29 cellular contexts compared by ENCODE assay signal in the genomic region with DNA sequence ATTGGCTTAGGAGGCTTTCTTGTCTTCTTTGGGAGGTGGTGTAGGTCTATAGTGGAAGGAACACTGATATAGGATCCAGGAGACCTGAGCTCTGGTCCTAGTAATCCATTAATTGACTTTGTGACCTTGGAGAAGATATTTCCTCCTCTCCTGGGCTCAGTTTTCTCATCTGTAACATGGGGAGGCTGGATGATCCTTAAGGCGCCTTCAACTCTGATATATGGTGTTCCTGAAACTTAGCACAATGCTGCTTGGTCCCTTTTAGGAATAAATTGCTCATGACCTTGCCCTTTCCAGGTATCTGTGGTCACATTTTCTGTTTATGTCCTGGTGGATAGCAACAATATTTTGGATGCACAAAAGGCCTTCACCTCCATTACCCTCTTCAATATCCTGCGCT.
"Had no signal": no experiment of that assay in that cellular context is flagged by ENCODE, and none has a peak within 500 bp of the region (broad histone marks: within the 10 kb centered on the region; RNA-seq: fewer than 3 reads in every experiment).

No MANE protein-coding gene starts in this region.

- H3K27me3 ChIP-seq: neural progenitor cell, ovary, spleen, stomach, tibial artery, transverse colon, upper lobe of right lung, vagina had no signal

- ATAC-seq: naive thymus-derived CD4-positive, alpha-beta T cell; natural killer cell; psoas muscle; right cardiac atrium; stimulated activated effector memory CD8-positive, alpha-beta T cell treated with anti-CD3 and anti-CD28 coated beads, Interleukin-12 subunit alpha, Interleukin-12 subunit beta, amount 100 ng/mL, for 72 hours; stimulated activated naive B cell treated with anti-CD40 and anti-IgM and Interleukin-4, amounts not matched to agents 10 μg/mL and 1 μg/mL and 100 μg/mL, for 72 hours; upper lobe of right lung had no signal

- H3K9me3 ChIP-seq: ovary, psoas muscle, spleen, stomach, tibial artery, transverse colon, upper lobe of right lung, vagina had no signal

- H3K27ac Mint-ChIP-seq: naive thymus-derived CD4-positive, alpha-beta T cell; natural killer cell; nephron; neural progenitor cell; progenitor cell of endocrine pancreas; stimulated activated effector memory CD8-positive, alpha-beta T cell treated with anti-CD3 and anti-CD28 coated beads, Interleukin-12 subunit alpha, Interleukin-12 subunit beta, amount 100 ng/mL, for 72 hours; stimulated activated naive B cell treated with anti-CD40 and anti-IgM and Interleukin-4, amounts not matched to agents 10 μg/mL and 1 μg/mL and 100 μg/mL, for 72 hours; stimulated activated naive CD8-positive, alpha-beta T cell treated with anti-CD3 and anti-CD28 coated beads, Interleukin-15, Interleukin-2, amounts not matched to agents 100 ng/mL and 50 ng/mL, for 24 hours; type B pancreatic cell had no signal

- H3K36me3 ChIP-seq: neural progenitor cell, ovary, stomach, transverse colon, upper lobe of right lung, vagina had no signal

- H3K4me3 Mint-ChIP-seq: naive thymus-derived CD4-positive, alpha-beta T cell; natural killer cell; nephron; neural progenitor cell; stimulated activated effector memory CD8-positive, alpha-beta T cell treated with anti-CD3 and anti-CD28 coated beads, Interleukin-12 subunit alpha, Interleukin-12 subunit beta, amount 100 ng/mL, for 72 hours; stimulated activated naive B cell treated with anti-CD40 and anti-IgM and Interleukin-4, amounts not matched to agents 10 μg/mL and 1 μg/mL and 100 μg/mL, for 72 hours; stimulated activated naive CD8-positive, alpha-beta T cell treated with anti-CD3 and anti-CD28 coated beads, Interleukin-15, Interleukin-2, amounts not matched to agents 100 ng/mL and 50 ng/mL, for 24 hours; type B pancreatic cell had no signal

- H3K4me1 ChIP-seq: neural progenitor cell, parathyroid adenoma, psoas muscle, spleen, tibial artery, upper lobe of right lung, vagina had no signal

- H2AFZ ChIP-seq: neural progenitor cell, parathyroid adenoma had no signal

- H3K9ac ChIP-seq: neural progenitor cell, parathyroid adenoma had no signal

- H3K27ac ChIP-seq: neural progenitor cell, ovary, parathyroid adenoma, psoas muscle, spleen, tibial artery, upper lobe of right lung, vagina had no signal

- H3K36me3 Mint-ChIP-seq: natural killer cell; neural progenitor cell; stimulated activated effector memory CD8-positive, alpha-beta T cell treated with anti-CD3 and anti-CD28 coated beads, Interleukin-12 subunit alpha, Interleukin-12 subunit beta, amount 100 ng/mL, for 72 hours; type B pancreatic cell had no signal

- H3K4me1 Mint-ChIP-seq: naive thymus-derived CD4-positive, alpha-beta T cell; natural killer cell; nephron; neural progenitor cell; stimulated activated effector memory CD8-positive, alpha-beta T cell treated with anti-CD3 and anti-CD28 coated beads, Interleukin-12 subunit alpha, Interleukin-12 subunit beta, amount 100 ng/mL, for 72 hours; stimulated activated naive B cell treated with anti-CD40 and anti-IgM and Interleukin-4, amounts not matched to agents 10 μg/mL and 1 μg/mL and 100 μg/mL, for 72 hours had no signal

- H3K79me2 ChIP-seq: parathyroid adenoma had no signal

- H3K27me3 Mint-ChIP-seq: naive thymus-derived CD4-positive, alpha-beta T cell; progenitor cell of endocrine pancreas; stimulated activated naive B cell treated with anti-CD40 and anti-IgM and Interleukin-4, amounts not matched to agents 10 μg/mL and 1 μg/mL and 100 μg/mL, for 72 hours; stimulated activated naive CD8-positive, alpha-beta T cell treated with anti-CD3 and anti-CD28 coated beads, Interleukin-15, Interleukin-2, amounts not matched to agents 100 ng/mL and 50 ng/mL, for 24 hours had no signal

- DNase-seq: naive thymus-derived CD4-positive, alpha-beta T cell; natural killer cell; occipital lobe; ovary; posterior cingulate gyrus; psoas muscle; right cardiac atrium; spleen; stimulated activated CD4-positive, alpha-beta T cell treated with anti-CD3 and anti-CD28 coated beads, Interleukin-12 subunit alpha, Interleukin-12 subunit beta, amount 100 ng/mL, for 4 hours; stimulated activated CD4-positive, alpha-beta T cell treated with anti-CD3 and anti-CD28 coated beads, Interleukin-2, amount 100 ng/mL, for 24 hours; stimulated activated CD4-positive, alpha-beta T cell treated with anti-CD3 and anti-CD28 coated beads, Interleukin-2, amount 100 ng/mL, for 48 hours; stimulated activated CD4-positive, alpha-beta T cell treated with anti-CD3 and anti-CD28 coated beads, Interleukin-4, amount 100 ng/mL, for 24 hours; stimulated activated naive B cell treated with anti-CD40 and anti-IgM and Interleukin-4, amounts not matched to agents 10 μg/mL and 1 μg/mL and 100 μg/mL, for 72 hours; stimulated activated naive CD4-positive, alpha-beta T cell treated with Interleukin-2 at 50 U/mL for 16 hours; stomach; tibial artery; transverse colon; upper lobe of right lung had no signal

- H3K9me3 Mint-ChIP-seq: naive thymus-derived CD4-positive, alpha-beta T cell; natural killer cell; nephron; neural progenitor cell; stimulated activated effector memory CD8-positive, alpha-beta T cell treated with anti-CD3 and anti-CD28 coated beads, Interleukin-12 subunit alpha, Interleukin-12 subunit beta, amount 100 ng/mL, for 72 hours; stimulated activated naive B cell treated with anti-CD40 and anti-IgM and Interleukin-4, amounts not matched to agents 10 μg/mL and 1 μg/mL and 100 μg/mL, for 72 hours; stimulated activated naive CD8-positive, alpha-beta T cell treated with anti-CD3 and anti-CD28 coated beads, Interleukin-15, Interleukin-2, amounts not matched to agents 100 ng/mL and 50 ng/mL, for 24 hours; type B pancreatic cell had no signal

- FAIRE-seq: urothelium cell line had no signal

- H3K4me2 ChIP-seq: neural progenitor cell, smooth muscle cell had no signal

- H3K4me3 ChIP-seq: neural progenitor cell, ovary, psoas muscle, skin epidermis, smooth muscle cell, spleen, stomach, tibial artery, transverse colon, upper lobe of right lung, vagina had no signal
